Comparison of ENCODE assay signal across 2 cellular contexts in the genomic region with DNA sequence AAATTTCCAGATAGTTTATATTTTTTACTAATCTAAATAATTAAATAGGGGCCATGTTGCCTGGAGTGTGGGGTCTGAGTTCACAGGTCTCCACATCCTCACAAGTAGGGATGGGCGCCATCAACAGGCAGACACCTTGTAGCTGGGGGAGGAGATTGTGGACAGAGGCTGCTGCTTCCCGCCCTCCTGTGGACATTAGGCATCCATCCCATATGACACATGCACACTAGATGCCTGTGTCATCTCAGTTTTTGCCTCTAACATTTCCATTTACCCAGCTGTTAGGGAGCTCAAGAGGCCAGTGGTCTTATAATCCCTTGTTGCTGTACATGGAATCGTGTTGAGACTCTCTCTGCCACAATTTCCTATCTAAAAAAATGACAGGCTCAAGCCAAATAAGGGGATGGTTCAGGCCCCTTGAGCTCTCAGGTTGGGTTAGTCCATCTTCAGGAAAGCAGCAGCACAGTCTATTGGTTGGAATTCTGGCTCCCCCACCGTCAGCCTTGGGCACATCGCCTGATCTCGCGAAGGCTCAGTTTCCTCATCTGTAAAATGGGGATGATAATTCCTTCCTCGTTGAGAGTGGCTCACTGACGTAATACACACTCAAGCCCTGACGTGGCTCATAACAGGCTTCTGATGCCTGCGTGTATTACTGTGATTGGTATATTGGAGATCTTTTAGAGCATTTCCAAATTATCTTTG.
TF ChIP-seq lines count a peak whose summit lies in the region.

No MANE protein-coding gene starts in this region.

TF ChIP-seq in A549, 52 proteins besides CTCF, POLR2A, EP300 and RAD21:
- no peak for TF ChIP-seq MAFK (IDR thresholded peaks at IDR 0.05; ENCODE audit: partially characterized antibody)
- TF ChIP-seq, protein P1, sequence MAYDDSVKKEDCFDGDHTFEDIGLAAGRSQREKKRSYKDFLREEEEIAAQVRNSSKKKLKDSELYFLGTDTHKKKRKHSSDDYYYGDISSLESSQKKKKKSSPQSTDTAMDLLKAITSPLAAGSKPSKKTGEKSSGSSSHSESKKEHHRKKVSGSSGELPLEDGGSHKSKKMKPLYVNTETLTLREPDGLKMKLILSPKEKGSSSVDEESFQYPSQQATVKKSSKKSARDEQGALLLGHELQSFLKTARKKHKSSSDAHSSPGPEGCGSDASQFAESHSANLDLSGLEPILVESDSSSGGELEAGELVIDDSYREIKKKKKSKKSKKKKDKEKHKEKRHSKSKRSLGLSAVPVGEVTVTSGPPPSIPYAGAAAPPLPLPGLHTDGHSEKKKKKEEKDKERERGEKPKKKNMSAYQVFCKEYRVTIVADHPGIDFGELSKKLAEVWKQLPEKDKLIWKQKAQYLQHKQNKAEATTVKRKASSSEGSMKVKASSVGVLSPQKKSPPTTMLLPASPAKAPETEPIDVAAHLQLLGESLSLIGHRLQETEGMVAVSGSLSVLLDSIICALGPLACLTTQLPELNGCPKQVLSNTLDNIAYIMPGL (CRISPR knock-in tag; IDR thresholded peaks at IDR 0.05; ENCODE audit: borderline replicate concordance), result no peak
- no peak for TF ChIP-seq RNF2 (IDR thresholded peaks at IDR 0.05; ENCODE audit: borderline replicate concordance, low read depth)
- TF ChIP-seq BHLHE40 (IDR thresholded peaks at IDR 0.05; ENCODE audit: low read depth, low read length), result no peak
- TF ChIP-seq, protein P2, sequence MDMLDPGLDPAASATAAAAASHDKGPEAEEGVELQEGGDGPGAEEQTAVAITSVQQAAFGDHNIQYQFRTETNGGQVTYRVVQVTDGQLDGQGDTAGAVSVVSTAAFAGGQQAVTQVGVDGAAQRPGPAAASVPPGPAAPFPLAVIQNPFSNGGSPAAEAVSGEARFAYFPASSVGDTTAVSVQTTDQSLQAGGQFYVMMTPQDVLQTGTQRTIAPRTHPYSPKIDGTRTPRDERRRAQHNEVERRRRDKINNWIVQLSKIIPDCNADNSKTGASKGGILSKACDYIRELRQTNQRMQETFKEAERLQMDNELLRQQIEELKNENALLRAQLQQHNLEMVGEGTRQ (IDR thresholded peaks at IDR 0.05), result no peak
- TF ChIP-seq, protein P3, sequence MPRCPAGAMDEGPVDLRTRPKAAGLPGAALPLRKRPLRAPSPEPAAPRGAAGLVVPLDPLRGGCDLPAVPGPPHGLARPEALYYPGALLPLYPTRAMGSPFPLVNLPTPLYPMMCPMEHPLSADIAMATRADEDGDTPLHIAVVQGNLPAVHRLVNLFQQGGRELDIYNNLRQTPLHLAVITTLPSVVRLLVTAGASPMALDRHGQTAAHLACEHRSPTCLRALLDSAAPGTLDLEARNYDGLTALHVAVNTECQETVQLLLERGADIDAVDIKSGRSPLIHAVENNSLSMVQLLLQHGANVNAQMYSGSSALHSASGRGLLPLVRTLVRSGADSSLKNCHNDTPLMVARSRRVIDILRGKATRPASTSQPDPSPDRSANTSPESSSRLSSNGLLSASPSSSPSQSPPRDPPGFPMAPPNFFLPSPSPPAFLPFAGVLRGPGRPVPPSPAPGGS (IDR thresholded peaks at IDR 0.05), result no peak
- no peak for TF ChIP-seq RFX5 (IDR thresholded peaks at IDR 0.05)
- TF ChIP-seq CHD2 (IDR thresholded peaks at IDR 0.05; ENCODE audit: low read length, partially characterized antibody), result no peak
- no peak for TF ChIP-seq RCOR1 (IDR thresholded peaks at IDR 0.05; ENCODE audit: low read depth, low read length)
- TF ChIP-seq, protein P4, sequence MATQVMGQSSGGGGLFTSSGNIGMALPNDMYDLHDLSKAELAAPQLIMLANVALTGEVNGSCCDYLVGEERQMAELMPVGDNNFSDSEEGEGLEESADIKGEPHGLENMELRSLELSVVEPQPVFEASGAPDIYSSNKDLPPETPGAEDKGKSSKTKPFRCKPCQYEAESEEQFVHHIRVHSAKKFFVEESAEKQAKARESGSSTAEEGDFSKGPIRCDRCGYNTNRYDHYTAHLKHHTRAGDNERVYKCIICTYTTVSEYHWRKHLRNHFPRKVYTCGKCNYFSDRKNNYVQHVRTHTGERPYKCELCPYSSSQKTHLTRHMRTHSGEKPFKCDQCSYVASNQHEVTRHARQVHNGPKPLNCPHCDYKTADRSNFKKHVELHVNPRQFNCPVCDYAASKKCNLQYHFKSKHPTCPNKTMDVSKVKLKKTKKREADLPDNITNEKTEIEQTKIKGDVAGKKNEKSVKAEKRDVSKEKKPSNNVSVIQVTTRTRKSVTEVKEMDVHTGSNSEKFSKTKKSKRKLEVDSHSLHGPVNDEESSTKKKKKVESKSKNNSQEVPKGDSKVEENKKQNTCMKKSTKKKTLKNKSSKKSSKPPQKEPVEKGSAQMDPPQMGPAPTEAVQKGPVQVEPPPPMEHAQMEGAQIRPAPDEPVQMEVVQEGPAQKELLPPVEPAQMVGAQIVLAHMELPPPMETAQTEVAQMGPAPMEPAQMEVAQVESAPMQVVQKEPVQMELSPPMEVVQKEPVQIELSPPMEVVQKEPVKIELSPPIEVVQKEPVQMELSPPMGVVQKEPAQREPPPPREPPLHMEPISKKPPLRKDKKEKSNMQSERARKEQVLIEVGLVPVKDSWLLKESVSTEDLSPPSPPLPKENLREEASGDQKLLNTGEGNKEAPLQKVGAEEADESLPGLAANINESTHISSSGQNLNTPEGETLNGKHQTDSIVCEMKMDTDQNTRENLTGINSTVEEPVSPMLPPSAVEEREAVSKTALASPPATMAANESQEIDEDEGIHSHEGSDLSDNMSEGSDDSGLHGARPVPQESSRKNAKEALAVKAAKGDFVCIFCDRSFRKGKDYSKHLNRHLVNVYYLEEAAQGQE (IDR thresholded peaks at IDR 0.05), result no peak
- no peak for TF ChIP-seq JUN (IDR thresholded peaks at IDR 0.05)

TF ChIP-seq in H1, 55 proteins besides CTCF, POLR2A, EP300 and RAD21:
- TF ChIP-seq TAF1 (IDR thresholded peaks at IDR 0.05; ENCODE audit: low read depth, low read length) (no peak), CBX5 (IDR thresholded peaks at IDR 0.05; ENCODE audit: low read depth, low read length) (no peak), HDAC2 (IDR thresholded peaks at IDR 0.05; ENCODE audit: borderline replicate concordance in 1 of 2, low read depth in 2 of 2, low read length in 2 of 2) (peak in 1 of 2 experiments; percentile 59; a peak in 1 of 4 replicates), NRF1 (IDR thresholded peaks at IDR 0.05; ENCODE audit: low read depth, low read length) (no peak), SAP30 (IDR thresholded peaks at IDR 0.05; ENCODE audit: insufficient read depth, insufficient replicate concordance, low read length) (no peak), ASH2L (IDR thresholded peaks at IDR 0.05; ENCODE audit: low read length) (no peak), BCL11A (IDR thresholded peaks at IDR 0.05; ENCODE audit: low read depth in 2 of 2, low read length in 2 of 2) (no peak), SP4 (IDR thresholded peaks at IDR 0.05; ENCODE audit: low read length) (no peak), KDM1A (IDR thresholded peaks at IDR 0.05; ENCODE audit: borderline replicate concordance, low read length) (peak; percentile 90), CHD2 (IDR thresholded peaks at IDR 0.05; ENCODE audit: low read length) (no peak)
- TF ChIP-seq, protein P5, sequence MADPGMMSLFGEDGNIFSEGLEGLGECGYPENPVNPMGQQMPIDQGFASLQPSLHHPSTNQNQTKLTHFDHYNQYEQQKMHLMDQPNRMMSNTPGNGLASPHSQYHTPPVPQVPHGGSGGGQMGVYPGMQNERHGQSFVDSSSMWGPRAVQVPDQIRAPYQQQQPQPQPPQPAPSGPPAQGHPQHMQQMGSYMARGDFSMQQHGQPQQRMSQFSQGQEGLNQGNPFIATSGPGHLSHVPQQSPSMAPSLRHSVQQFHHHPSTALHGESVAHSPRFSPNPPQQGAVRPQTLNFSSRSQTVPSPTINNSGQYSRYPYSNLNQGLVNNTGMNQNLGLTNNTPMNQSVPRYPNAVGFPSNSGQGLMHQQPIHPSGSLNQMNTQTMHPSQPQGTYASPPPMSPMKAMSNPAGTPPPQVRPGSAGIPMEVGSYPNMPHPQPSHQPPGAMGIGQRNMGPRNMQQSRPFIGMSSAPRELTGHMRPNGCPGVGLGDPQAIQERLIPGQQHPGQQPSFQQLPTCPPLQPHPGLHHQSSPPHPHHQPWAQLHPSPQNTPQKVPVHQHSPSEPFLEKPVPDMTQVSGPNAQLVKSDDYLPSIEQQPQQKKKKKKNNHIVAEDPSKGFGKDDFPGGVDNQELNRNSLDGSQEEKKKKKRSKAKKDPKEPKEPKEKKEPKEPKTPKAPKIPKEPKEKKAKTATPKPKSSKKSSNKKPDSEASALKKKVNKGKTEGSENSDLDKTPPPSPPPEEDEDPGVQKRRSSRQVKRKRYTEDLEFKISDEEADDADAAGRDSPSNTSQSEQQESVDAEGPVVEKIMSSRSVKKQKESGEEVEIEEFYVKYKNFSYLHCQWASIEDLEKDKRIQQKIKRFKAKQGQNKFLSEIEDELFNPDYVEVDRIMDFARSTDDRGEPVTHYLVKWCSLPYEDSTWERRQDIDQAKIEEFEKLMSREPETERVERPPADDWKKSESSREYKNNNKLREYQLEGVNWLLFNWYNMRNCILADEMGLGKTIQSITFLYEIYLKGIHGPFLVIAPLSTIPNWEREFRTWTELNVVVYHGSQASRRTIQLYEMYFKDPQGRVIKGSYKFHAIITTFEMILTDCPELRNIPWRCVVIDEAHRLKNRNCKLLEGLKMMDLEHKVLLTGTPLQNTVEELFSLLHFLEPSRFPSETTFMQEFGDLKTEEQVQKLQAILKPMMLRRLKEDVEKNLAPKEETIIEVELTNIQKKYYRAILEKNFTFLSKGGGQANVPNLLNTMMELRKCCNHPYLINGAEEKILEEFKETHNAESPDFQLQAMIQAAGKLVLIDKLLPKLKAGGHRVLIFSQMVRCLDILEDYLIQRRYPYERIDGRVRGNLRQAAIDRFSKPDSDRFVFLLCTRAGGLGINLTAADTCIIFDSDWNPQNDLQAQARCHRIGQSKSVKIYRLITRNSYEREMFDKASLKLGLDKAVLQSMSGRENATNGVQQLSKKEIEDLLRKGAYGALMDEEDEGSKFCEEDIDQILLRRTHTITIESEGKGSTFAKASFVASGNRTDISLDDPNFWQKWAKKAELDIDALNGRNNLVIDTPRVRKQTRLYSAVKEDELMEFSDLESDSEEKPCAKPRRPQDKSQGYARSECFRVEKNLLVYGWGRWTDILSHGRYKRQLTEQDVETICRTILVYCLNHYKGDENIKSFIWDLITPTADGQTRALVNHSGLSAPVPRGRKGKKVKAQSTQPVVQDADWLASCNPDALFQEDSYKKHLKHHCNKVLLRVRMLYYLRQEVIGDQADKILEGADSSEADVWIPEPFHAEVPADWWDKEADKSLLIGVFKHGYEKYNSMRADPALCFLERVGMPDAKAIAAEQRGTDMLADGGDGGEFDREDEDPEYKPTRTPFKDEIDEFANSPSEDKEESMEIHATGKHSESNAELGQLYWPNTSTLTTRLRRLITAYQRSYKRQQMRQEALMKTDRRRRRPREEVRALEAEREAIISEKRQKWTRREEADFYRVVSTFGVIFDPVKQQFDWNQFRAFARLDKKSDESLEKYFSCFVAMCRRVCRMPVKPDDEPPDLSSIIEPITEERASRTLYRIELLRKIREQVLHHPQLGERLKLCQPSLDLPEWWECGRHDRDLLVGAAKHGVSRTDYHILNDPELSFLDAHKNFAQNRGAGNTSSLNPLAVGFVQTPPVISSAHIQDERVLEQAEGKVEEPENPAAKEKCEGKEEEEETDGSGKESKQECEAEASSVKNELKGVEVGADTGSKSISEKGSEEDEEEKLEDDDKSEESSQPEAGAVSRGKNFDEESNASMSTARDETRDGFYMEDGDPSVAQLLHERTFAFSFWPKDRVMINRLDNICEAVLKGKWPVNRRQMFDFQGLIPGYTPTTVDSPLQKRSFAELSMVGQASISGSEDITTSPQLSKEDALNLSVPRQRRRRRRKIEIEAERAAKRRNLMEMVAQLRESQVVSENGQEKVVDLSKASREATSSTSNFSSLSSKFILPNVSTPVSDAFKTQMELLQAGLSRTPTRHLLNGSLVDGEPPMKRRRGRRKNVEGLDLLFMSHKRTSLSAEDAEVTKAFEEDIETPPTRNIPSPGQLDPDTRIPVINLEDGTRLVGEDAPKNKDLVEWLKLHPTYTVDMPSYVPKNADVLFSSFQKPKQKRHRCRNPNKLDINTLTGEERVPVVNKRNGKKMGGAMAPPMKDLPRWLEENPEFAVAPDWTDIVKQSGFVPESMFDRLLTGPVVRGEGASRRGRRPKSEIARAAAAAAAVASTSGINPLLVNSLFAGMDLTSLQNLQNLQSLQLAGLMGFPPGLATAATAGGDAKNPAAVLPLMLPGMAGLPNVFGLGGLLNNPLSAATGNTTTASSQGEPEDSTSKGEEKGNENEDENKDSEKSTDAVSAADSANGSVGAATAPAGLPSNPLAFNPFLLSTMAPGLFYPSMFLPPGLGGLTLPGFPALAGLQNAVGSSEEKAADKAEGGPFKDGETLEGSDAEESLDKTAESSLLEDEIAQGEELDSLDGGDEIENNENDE (IDR thresholded peaks at IDR 0.05; ENCODE audit: insufficient replicate concordance, low read length), result no peak
